1 cellular context compared by ENCODE assay signal in the genomic region with DNA sequence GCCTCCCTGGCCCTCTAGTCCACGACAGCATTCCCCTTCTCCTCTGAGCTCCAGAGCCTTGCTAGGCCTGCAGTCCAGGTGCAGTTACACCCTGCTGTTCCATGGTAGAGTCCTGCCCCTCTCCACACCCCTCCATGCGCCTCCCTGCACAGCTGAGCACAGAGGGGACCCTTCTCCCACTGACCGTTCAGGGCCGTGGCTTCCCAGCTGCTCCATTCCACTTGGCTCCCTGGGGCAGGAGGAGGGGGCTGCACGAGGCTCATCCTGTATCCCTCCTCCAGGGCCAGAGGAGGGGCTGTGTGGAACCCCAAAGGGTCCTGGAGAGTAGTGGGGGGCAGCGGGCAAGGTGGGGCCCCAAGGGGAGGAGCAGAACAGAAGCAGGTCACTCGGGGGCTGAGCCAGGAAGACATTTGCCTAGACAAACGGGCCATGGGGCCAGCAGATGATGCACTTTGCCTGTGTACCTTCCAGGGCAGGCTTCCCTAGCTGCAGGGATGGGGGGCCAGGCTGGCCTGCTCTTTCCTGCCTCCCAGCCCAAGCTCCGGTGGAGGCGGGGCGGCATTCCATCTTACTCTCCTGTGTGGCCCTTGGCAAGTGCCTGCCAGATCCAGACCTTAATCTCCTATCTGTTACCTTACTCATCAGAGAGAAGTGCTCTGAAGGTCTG.
TF ChIP-seq lines count a peak whose summit lies in the region.

No MANE protein-coding gene starts in this region.

TF ChIP-seq in HEK293, 187 proteins besides CTCF, POLR2A, EP300 and RAD21:
- TF ChIP-seq GLIS2 (tag by site-specific recombination; IDR thresholded peaks at IDR 0.05) (0 out of 2 replicates have a peak, but pooled peaks have one; percentile 13), ZNF202 (tag by site-specific recombination; IDR thresholded peaks at IDR 0.05; ENCODE audit: borderline replicate concordance) (no peak), ZNF292 (tag by site-specific recombination; IDR thresholded peaks at IDR 0.05; ENCODE audit: borderline replicate concordance, low read depth) (no peak), ZBTB21 (tag by site-specific recombination; IDR thresholded peaks at IDR 0.05) (no peak), ZIC2 (tag by site-specific recombination; IDR thresholded peaks at IDR 0.05) (peak; percentile 67)
TF ChIP-seq in HEK293: peak in this region for 2.
